1 cellular context compared by ENCODE assay signal in genomic region chr2:201808070-201808469, GRCh38.
A peak's percentile ranks its signal among the peaks of the same experiment; 100 is the strongest.
TF ChIP-seq lines count a peak whose summit lies in the region.

No MANE protein-coding gene starts in this region.

TF ChIP-seq in HEK293, 187 proteins besides CTCF, POLR2A, EP300 and RAD21 (continued from another document):
- TF ChIP-seq KLF10 (tag by site-specific recombination; IDR thresholded peaks at IDR 0.05), result no peak
- TF ChIP-seq ZNF341 (tag by site-specific recombination; IDR thresholded peaks at IDR 0.05; ENCODE audit: low read depth), result peak; percentile 25
- TF ChIP-seq ZNF18 (tag by site-specific recombination; IDR thresholded peaks at IDR 0.05), result no peak
- no peak for TF ChIP-seq HOXA7 (CRISPR knock-in tag; IDR thresholded peaks at IDR 0.05; ENCODE audit: borderline replicate concordance)
- TF ChIP-seq ZNF335 (tag by site-specific recombination; conservative IDR thresholded peaks at IDR 0.05), result peak; percentile 44; the same call in 1 of the 2 replicates
- TF ChIP-seq ZIC2 (tag by site-specific recombination; IDR thresholded peaks at IDR 0.05), result peak; percentile 37; the same call in 1 of the 2 replicates
- TF ChIP-seq ZNF549 (tag by site-specific recombination; IDR thresholded peaks at IDR 0.05), result no peak
- no peak for TF ChIP-seq ZNF513 (tag by site-specific recombination; IDR thresholded peaks at IDR 0.05)
- TF ChIP-seq PRDM6 (tag by site-specific recombination; IDR thresholded peaks at IDR 0.05), result peak; percentile 78
- no peak for TF ChIP-seq ZNF530 (tag by site-specific recombination; IDR thresholded peaks at IDR 0.05; ENCODE audit: low read depth)
- no peak for TF ChIP-seq ZNF785 (tag by site-specific recombination; IDR thresholded peaks at IDR 0.05)
- no peak for TF ChIP-seq ZNF433 (tag by site-specific recombination; IDR thresholded peaks at IDR 0.05; ENCODE audit: low read depth)
- TF ChIP-seq YY2 (tag by site-specific recombination; IDR thresholded peaks at IDR 0.05), result no peak
- TF ChIP-seq ZBTB44 (tag by site-specific recombination; IDR thresholded peaks at IDR 0.05), result peak; percentile 52; the same call in 1 of the 2 replicates
- TF ChIP-seq ZNF600 (tag by site-specific recombination; IDR thresholded peaks at IDR 0.05), result no peak
- TF ChIP-seq OSR2 (tag by site-specific recombination; IDR thresholded peaks at IDR 0.05), result peak; percentile 63
- peak; percentile 26; the same call in 1 of the 2 replicates for TF ChIP-seq PRDM4 (tag by site-specific recombination; IDR thresholded peaks at IDR 0.05)
